In the genomic region with DNA sequence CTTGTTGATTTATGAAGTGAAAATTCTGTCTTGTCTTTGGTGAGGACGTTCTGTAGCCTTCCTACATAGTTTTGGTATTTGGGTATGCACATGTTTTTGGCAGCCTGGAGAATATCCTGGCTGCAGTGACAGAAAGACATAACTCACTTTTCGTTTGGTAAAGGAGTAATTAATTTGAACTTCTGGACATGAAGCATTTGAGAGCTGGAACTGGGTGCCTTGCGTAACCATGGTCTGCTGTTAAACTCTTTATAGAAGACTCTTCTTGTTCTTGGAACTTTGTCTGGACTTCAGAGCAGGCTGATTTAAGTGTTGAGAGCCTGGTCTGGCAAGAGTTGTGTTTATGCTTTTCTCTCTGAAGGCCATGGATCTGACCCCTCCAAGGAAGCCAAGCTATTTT, we compare ENCODE assay signal across 13 cellular contexts.
A peak's percentile ranks its signal among the peaks of the same experiment; 100 is the strongest.
DNase-seq lines count a peak whose midpoint lies in the region; ATAC-seq and TF ChIP-seq lines count a peak whose summit lies in the region.
"Had no signal": no experiment of that assay in that cellular context is flagged by ENCODE, and none has a peak within 500 bp of the region (broad histone marks: within the 10 kb centered on the region; RNA-seq: fewer than 3 reads in every experiment).

No MANE protein-coding gene starts in this region.

- H3K4me1 Mint-ChIP-seq in nephron progenitor cell: peaks cover 54% of the 10 kb centered on the region
- H3K4me1 Mint-ChIP-seq: activated CD4-positive, alpha-beta T cell treated with anti-CD3 and anti-CD28 coated beads for 36 hours had no signal

- H3K9ac ChIP-seq in fibroblast of lung (ENCODE audit: insufficient read depth, low read length): no peak overlapping the region

- ATAC-seq in mucosa of descending colon (peak; percentile 44), HG03095 (IDR thresholded peaks at IDR 0.05; ENCODE audit: unreplicated experiment) (no peak), GM21825 (IDR thresholded peaks at IDR 0.05; ENCODE audit: unreplicated experiment) (no peak)
- ATAC-seq: activated CD4-positive, alpha-beta T cell treated with anti-CD3 and anti-CD28 coated beads for 36 hours; GM12878 had no signal

- no peak for TF ChIP-seq CTCF in fibroblast of lung (conservative IDR thresholded peaks at IDR 0.05 in 1 of 2, IDR thresholded peaks at IDR 0.05 in 1 of 2; ENCODE audit: low read depth in 1 of 2, low read length in 2 of 2)
- no peak for TF ChIP-seq CTCF in mucosa of descending colon (IDR thresholded peaks at IDR 0.05)
- no peak for TF ChIP-seq CTCF in transverse colon (IDR thresholded peaks at IDR 0.05)
- TF ChIP-seq CTCF in nephron progenitor cell (IDR thresholded peaks at IDR 0.05): no peak

- no peaks in the 10 kb centered on the region for H3K36me3 ChIP-seq in fibroblast of lung (ENCODE audit: control insufficient read depth, insufficient read depth, low read length)
- H3K36me3 ChIP-seq in mucosa of descending colon (ENCODE audit: low read depth): no peaks in the 10 kb centered on the region
- no peaks in the 10 kb centered on the region for H3K36me3 ChIP-seq in transverse colon

- H3K4me1 ChIP-seq in fibroblast of lung (ENCODE audit: control insufficient read depth, extremely low read depth, insufficient read depth, low read length) (peaks cover 3% of the 10 kb centered on the region), mucosa of descending colon (ENCODE audit: low read depth) (no peaks in the 10 kb centered on the region), transverse colon (peaks cover 0 to 25% (median 3%) of the 10 kb centered on the region in 4 donors)

- H3K27me3 Mint-ChIP-seq in nephron progenitor cell (ENCODE audit: low read depth, poor library complexity): peaks cover 7% of the 10 kb centered on the region

- no peak overlapping the region for H3K27ac Mint-ChIP-seq in nephron progenitor cell
- H3K27ac Mint-ChIP-seq: activated CD4-positive, alpha-beta T cell treated with anti-CD3 and anti-CD28 coated beads for 36 hours had no signal

- no peak overlapping the region for H3K4me3 ChIP-seq in fibroblast of lung (replicated peaks in 1 of 4; ENCODE audit: control extremely low read depth in 1 of 4, insufficient read depth in 1 of 4, low read depth in 3 of 4, low read length in 4 of 4)
- no peak overlapping the region for H3K4me3 ChIP-seq in mucosa of descending colon
- no peak overlapping the region for H3K4me3 ChIP-seq in transverse colon
- H3K4me3 ChIP-seq: GM12878 had no signal

- no peak for TF ChIP-seq POLR2A in transverse colon (IDR thresholded peaks at IDR 0.05)

- H3K9me3 Mint-ChIP-seq in nephron progenitor cell: no peaks in the 10 kb centered on the region

- DNase-seq in NCI-H226: peak; percentile 10
- DNase-seq in fibroblast of lung (ENCODE audit: low read depth in 2 of 2): peak; percentile 95 to 98
- peak in 1 of 3 donors; percentile 33 for DNase-seq in mucosa of descending colon
- DNase-seq in transverse colon: peak; percentile 37
- DNase-seq in nephron progenitor cell: no peak
- DNase-seq in SW480 (ENCODE audit: low spot score): no peak
- DNase-seq: activated CD4-positive, alpha-beta T cell treated with anti-CD3 and anti-CD28 coated beads for 36 hours; activated effector memory CD4-positive, alpha-beta T cell treated with Interleukin-2 at 50 U/mL for 16 hours; midbrain; small intestine had no signal

- peaks cover 3% of the 10 kb centered on the region for H3K27me3 ChIP-seq in fibroblast of lung (ENCODE audit: control insufficient read depth, insufficient read depth, low read length)
- H3K27me3 ChIP-seq in transverse colon: no peaks in the 10 kb centered on the region

- no peak overlapping the region for H3K4me3 Mint-ChIP-seq in nephron progenitor cell
- H3K4me3 Mint-ChIP-seq: activated CD4-positive, alpha-beta T cell treated with anti-CD3 and anti-CD28 coated beads for 36 hours had no signal

- no peak for TF ChIP-seq EP300 in transverse colon (IDR thresholded peaks at IDR 0.05; ENCODE audit: low read depth)

- in situ Hi-C loops in transverse colon (cut with MboI; ENCODE audit: low pct_ligation_motif_present in 1 of 4, low pct_unique_long_range_greater_than_20kb in 1 of 4, low sequenced_read_pairs in 3 of 4): no loop called here

- H3K4me2 ChIP-seq in fibroblast of lung (ENCODE audit: extremely low read depth, insufficient read depth, low read length): peak overlapping the region; percentile 23

- 44 to 53% methylated on average over 3 of the region's 3 CpGs for WGBS in transverse colon (ENCODE audit: low coverage in 1 of 2), 2 donors

- no peaks in the 10 kb centered on the region for H4K20me1 ChIP-seq in fibroblast of lung (ENCODE audit: control insufficient read depth, extremely low read depth, insufficient read depth, low read length)

- intact Hi-C loops in mucosa of descending colon (cut with DNase I, micrococcal nuclease): no loop called here
- intact Hi-C loops in transverse colon (cut with DNase I; ENCODE audit: low total_unique reads): no loop called here

- H3K79me2 ChIP-seq in fibroblast of lung (ENCODE audit: control insufficient read depth, insufficient read depth, low read length): no peaks in the 10 kb centered on the region

- H3K9me3 ChIP-seq in fibroblast of lung (ENCODE audit: control insufficient read depth, insufficient read depth, low read depth, low read length): no peaks in the 10 kb centered on the region
- H3K9me3 ChIP-seq in mucosa of descending colon: no peaks in the 10 kb centered on the region
- no peaks in the 10 kb centered on the region for H3K9me3 ChIP-seq in transverse colon

- H3K27ac ChIP-seq in fibroblast of lung (ENCODE audit: insufficient read depth, low read length): no peak overlapping the region
- peak overlapping the region; percentile 59 to 78 (median 66) for H3K27ac ChIP-seq in transverse colon

- no peak overlapping the region for H2AFZ ChIP-seq in fibroblast of lung (ENCODE audit: low read length)

- no peaks in the 10 kb centered on the region for H3K36me3 Mint-ChIP-seq in nephron progenitor cell (ENCODE audit: low read depth)

Comparison
In these comparisons a context has a peak if more than half of its experiments do, and no peak if none do; other contexts are left out.
1. DNase-seq: peak in NCI-H226 (single experiment), fibroblast of lung (2 of 2) and transverse colon (single experiment); none in nephron progenitor cell (single experiment) and SW480 (single experiment).